In genomic region chr2:41432459-41432858, GRCh38 we compare ENCODE assay signal across 20 cellular contexts.
A peak's percentile ranks its signal among the peaks of the same experiment; 100 is the strongest.
DNase-seq lines count a peak whose midpoint lies in the region; ATAC-seq, FAIRE-seq and TF ChIP-seq lines count a peak whose summit lies in the region.
"Had no signal": no experiment of that assay in that cellular context is flagged by ENCODE, and none has a peak within 500 bp of the region (broad histone marks: within the 10 kb centered on the region; RNA-seq: fewer than 3 reads in every experiment).

No MANE protein-coding gene starts in this region.

- peak; percentile 60 for FAIRE-seq in islet of Langerhans (lab: Jason Lieb, UNC)
- FAIRE-seq: A204.1, G401.6, GM12891, GM19239 had no signal

- ATAC-seq in WTC11 (no peak), GM19328 (IDR thresholded peaks at IDR 0.05; ENCODE audit: unreplicated experiment) (no peak), HG03520 (IDR thresholded peaks at IDR 0.05; ENCODE audit: unreplicated experiment) (no peak)

- H3K4me3 Mint-ChIP-seq in WTC11: no peak overlapping the region
- H3K4me3 Mint-ChIP-seq in nephron: no peak overlapping the region
- H3K4me3 Mint-ChIP-seq: CD14-positive monocyte; CD4-positive, alpha-beta memory T cell; CD4-positive, CD25-positive, alpha-beta regulatory T cell; CD8-positive, alpha-beta memory T cell had no signal

- no peaks in the 10 kb centered on the region for H3K36me3 Mint-ChIP-seq in WTC11
- no peaks in the 10 kb centered on the region for H3K36me3 Mint-ChIP-seq in nephron (ENCODE audit: low read depth)
- H3K36me3 Mint-ChIP-seq: CD14-positive monocyte; CD4-positive, alpha-beta memory T cell; CD4-positive, CD25-positive, alpha-beta regulatory T cell; CD8-positive, alpha-beta memory T cell had no signal

- H3K27me3 Mint-ChIP-seq in WTC11 (ENCODE audit: low read depth) (no peaks in the 10 kb centered on the region), nephron (ENCODE audit: low read depth) (peaks cover 4% of the 10 kb centered on the region)
- H3K27me3 Mint-ChIP-seq: CD4-positive, alpha-beta memory T cell; CD4-positive, CD25-positive, alpha-beta regulatory T cell; CD8-positive, alpha-beta memory T cell had no signal

- no peaks in the 10 kb centered on the region for H3K4me1 Mint-ChIP-seq in WTC11
- H3K4me1 Mint-ChIP-seq in nephron: peaks cover 13% of the 10 kb centered on the region
- H3K4me1 Mint-ChIP-seq: CD14-positive monocyte; CD4-positive, alpha-beta memory T cell; CD4-positive, CD25-positive, alpha-beta regulatory T cell; CD8-positive, alpha-beta memory T cell had no signal

- POLR2A ChIA-PET in WTC11 (lab: Charles Lee): no interaction called here

- no peak for DNase-seq in WTC11 (ENCODE audit: low spot score)
- DNase-seq in HCEC 1CT: no peak
- DNase-seq: 8988T; ACHN; C1 segment of cervical spinal cord; CD4-positive, alpha-beta memory T cell; CD4-positive, CD25-positive, alpha-beta regulatory T cell; CD8-positive, alpha-beta memory T cell; DMS 273 treated with DMSO at 0.1 percent for 48 hours; DMS79 treated with DMSO at 0.1 percent for 48 hours; GF-D8 had no signal

- H3K9me3 Mint-ChIP-seq in WTC11 (peaks cover 10% of the 10 kb centered on the region), nephron (peaks cover 25% of the 10 kb centered on the region)

- H3K27ac Mint-ChIP-seq in WTC11: no peak overlapping the region
- H3K27ac Mint-ChIP-seq in nephron: peak overlapping the region in 2 of 3 experiments; percentile 26 to 85
- H3K27ac Mint-ChIP-seq: CD14-positive monocyte; CD4-positive, alpha-beta memory T cell; CD4-positive, CD25-positive, alpha-beta regulatory T cell; CD8-positive, alpha-beta memory T cell had no signal

- TF ChIP-seq CTCF in WTC11 (IDR thresholded peaks at IDR 0.05) (no peak), nephron (IDR thresholded peaks at IDR 0.05; ENCODE audit: unreplicated experiment in 3 of 3) (no peak)

- CTCF ChIA-PET in WTC11 (lab: Charles Lee): no interaction called here

TF ChIP-seq in WTC11, 78 proteins besides CTCF, POLR2A, EP300 and RAD21:
- peak; percentile 94 for TF ChIP-seq HMGA2 (CRISPR knock-in tag; IDR thresholded peaks at IDR 0.05)
- TF ChIP-seq ZBTB43 (CRISPR knock-in tag; IDR thresholded peaks at IDR 0.05): no peak
